Comparison of ENCODE assay signal across 16 cellular contexts in genomic region chr4:55340246-55340645, GRCh38. TPM values are rescaled to one million over a fixed set of nuclear protein-coding genes. Genes with fewer than 3 reads are reported as not detected.
DNase-seq lines count a peak whose midpoint lies in the region; ATAC-seq and TF ChIP-seq lines count a peak whose summit lies in the region.
"Had no signal": no experiment of that assay in that cellular context is flagged by ENCODE, and none has a peak within 500 bp of the region (broad histone marks: within the 10 kb centered on the region; RNA-seq: fewer than 3 reads in every experiment).

No MANE protein-coding gene starts in this region.

- H3K36me3 Mint-ChIP-seq in endothelial cell (ENCODE audit: low read depth, unreplicated experiment) = no peaks in the 10 kb centered on the region
- H3K36me3 Mint-ChIP-seq: CD14-positive monocyte; CD8-positive, alpha-beta T cell had no signal

- no peak overlapping the region for H3K4me3 Mint-ChIP-seq in endothelial cell (ENCODE audit: unreplicated experiment)
- H3K4me3 Mint-ChIP-seq: CD14-positive monocyte; CD8-positive, alpha-beta T cell had no signal

- H3K4me1 Mint-ChIP-seq in endothelial cell (ENCODE audit: unreplicated experiment) = peaks cover 37% of the 10 kb centered on the region

- H3K4me3 ChIP-seq in Loucy (ENCODE audit: low read length, poor library complexity, severe bottlenecking) (no peak overlapping the region), suprapubic skin (no peak overlapping the region)
- H3K4me3 ChIP-seq: A549, HAP-1 had no signal

- H3K27ac Mint-ChIP-seq in endothelial cell (ENCODE audit: unreplicated experiment) = peak overlapping the region; percentile 58
- H3K27ac Mint-ChIP-seq: CD8-positive, alpha-beta T cell had no signal

- H3K27ac ChIP-seq in substantia nigra (ENCODE audit: low read depth, low read length, poor library complexity, severe bottlenecking) (no peak overlapping the region), suprapubic skin (no peak overlapping the region)
- H3K27ac ChIP-seq: A549, HL-60 had no signal

- H3K9me2 ChIP-seq in Loucy (replicated peaks; ENCODE audit: low read depth, low read length) = no peaks in the 10 kb centered on the region

- no peak for TF ChIP-seq POLR2A in suprapubic skin (IDR thresholded peaks at IDR 0.05)

- H3K4me1 ChIP-seq in Loucy (ENCODE audit: insufficient read depth, low read length, poor library complexity, severe bottlenecking) (peaks cover 17% of the 10 kb centered on the region), suprapubic skin (no peaks in the 10 kb centered on the region)

- DNase-seq in MV-4-11 (lab: John Stamatoyannopoulos, UW) = peak; percentile 9
- DNase-seq in endothelial cell (ENCODE audit: low spot score) = no peak
- DNase-seq in kidney glomerular epithelial cell (lab: John Stamatoyannopoulos, UW) = peak; percentile 19
- no peak for DNase-seq in substantia nigra (lab: John Stamatoyannopoulos, UW)
- no peak for DNase-seq in suprapubic skin (ENCODE audit: low spot score in 2 of 2)
- DNase-seq: CD8-positive, alpha-beta T cell; COR-L47; DMS153; DND-41; GDM1 had no signal

- H3K27me3 Mint-ChIP-seq in endothelial cell (ENCODE audit: unreplicated experiment) = peaks cover 2% of the 10 kb centered on the region

- no peaks in the 10 kb centered on the region; the same call in 1 of the 2 replicates for H3F3A ChIP-seq in Loucy (ENCODE audit: low read depth)

- H2AFZ ChIP-seq in Loucy (ENCODE audit: low read length) = 0 out of 2 replicates have a peak overlapping the region, but pooled peaks have one; percentile 51

- H3K9me3 Mint-ChIP-seq in endothelial cell (ENCODE audit: unreplicated experiment) = no peaks in the 10 kb centered on the region
- H3K9me3 Mint-ChIP-seq: CD8-positive, alpha-beta T cell had no signal

- no peak for TF ChIP-seq EP300 in suprapubic skin (IDR thresholded peaks at IDR 0.05)

- ATAC-seq in HG03108 (IDR thresholded peaks at IDR 0.05; ENCODE audit: unreplicated experiment) = no peak
- ATAC-seq: A549; CD8-positive, alpha-beta T cell had no signal

- H3K79me2 ChIP-seq in Loucy (ENCODE audit: insufficient read depth, low read length) = no peaks in the 10 kb centered on the region

- H3K36me3 ChIP-seq in Loucy (ENCODE audit: insufficient read depth, low read length) (no peaks in the 10 kb centered on the region), suprapubic skin (no peaks in the 10 kb centered on the region)
- H3K36me3 ChIP-seq: HAP-1 had no signal

- H3K27me3 ChIP-seq in Loucy (ENCODE audit: insufficient read depth, low read length, poor library complexity, severe bottlenecking) (no peaks in the 10 kb centered on the region), suprapubic skin (no peaks in the 10 kb centered on the region)

- H4K20me1 ChIP-seq in Loucy (ENCODE audit: insufficient read depth, low read length, poor library complexity, severe bottlenecking) = no peaks in the 10 kb centered on the region

- H3K9me3 ChIP-seq in Loucy (ENCODE audit: insufficient read depth, low read depth, low read length) (no peaks in the 10 kb centered on the region), suprapubic skin (no peaks in the 10 kb centered on the region)
- H3K9me3 ChIP-seq: A549, HAP-1 had no signal

- 65% methylated on average over 3 of the region's 3 CpGs for WGBS in suprapubic skin

- H3K4me2 ChIP-seq in Loucy (ENCODE audit: low read depth, low read length, poor library complexity, severe bottlenecking) = no peak overlapping the region
- H3K4me2 ChIP-seq: A549 had no signal

- TF ChIP-seq CTCF in Loucy (conservative IDR thresholded peaks at IDR 0.05; ENCODE audit: low read length) = no peak
- no peak for TF ChIP-seq CTCF in endothelial cell (IDR thresholded peaks at IDR 0.05; ENCODE audit: unreplicated experiment)
- no peak for TF ChIP-seq CTCF in suprapubic skin (IDR thresholded peaks at IDR 0.05)

- H3K9ac ChIP-seq in Loucy (ENCODE audit: low read depth, low read length, poor library complexity, severe bottlenecking) = no peak overlapping the region

RNA-seq across cellular contexts. Expression of gene SRD5A3, which starts 5.8 kb away (rescaled TPM):
- total RNA-seq in endothelial cell (ENCODE audit: unreplicated experiment) = 74.2 TPM
- 10 to 100 TPM in 3 of 4 donors, 1 to 10 TPM in 1; 9.3 to 24.8 (median 17.1) TPM for total RNA-seq in suprapubic skin

RNA-seq across cellular contexts. Expression of gene TMEM165, which starts 55.5 kb away (rescaled TPM):
- 197 TPM for total RNA-seq in endothelial cell (ENCODE audit: unreplicated experiment)
- total RNA-seq in suprapubic skin = 100 to 1,000 TPM in 2 of 4 donors, 10 to 100 TPM in 2; 82.5 to 129 (median 98.3) TPM

Comparison
In these comparisons a context has a peak if more than half of its experiments do, and no peak if none do; other contexts are left out.
1. DNase-seq: peak in MV-4-11 (single experiment) and kidney glomerular epithelial cell (single experiment); none in endothelial cell (single experiment), substantia nigra (0 of 49) and suprapubic skin (0 of 2).